ENCODE assay signal across 8 cellular contexts in genomic region chr12:1939745-1940607, GRCh38. TPM values are rescaled to one million over a fixed set of nuclear protein-coding genes. Genes with fewer than 3 reads are reported as not detected.
A peak's percentile ranks its signal among the peaks of the same experiment; 100 is the strongest.
DNase-seq lines count a peak whose midpoint lies in the region; ATAC-seq and TF ChIP-seq lines count a peak whose summit lies in the region.

No MANE protein-coding gene starts in this region.

- H3K4me1 Mint-ChIP-seq in HFFc6 (ENCODE audit: low read depth): peaks cover 17% of the 10 kb centered on the region
- peaks cover 4% of the 10 kb centered on the region for H3K4me1 Mint-ChIP-seq in activated CD8-positive, alpha-beta T cell treated with anti-CD3 and anti-CD28 coated beads for 36 hours (ENCODE audit: low read depth)

- peaks cover 0 to 6% of the 10 kb centered on the region in 2 donors for H3K36me3 ChIP-seq in lung (ENCODE audit: control insufficient read depth in 2 of 2, insufficient read depth in 2 of 2, low read length in 2 of 2)

- H3K27me3 Mint-ChIP-seq in HFFc6 (ENCODE audit: insufficient read depth): no peaks in the 10 kb centered on the region; the same call in none of the 2 replicates
- H3K27me3 Mint-ChIP-seq in activated CD8-positive, alpha-beta T cell treated with anti-CD3 and anti-CD28 coated beads for 36 hours: no peaks in the 10 kb centered on the region

- intact Hi-C loops in activated CD8-positive, alpha-beta T cell treated with anti-CD3 and anti-CD28 coated beads for 36 hours (cut with micrococcal nuclease): loop anchor here (1.0 to 5.0 kb wide), 3 partner anchors 144 to 308 kb away; no protein-coding TSS in a partner anchor

- H3K27me3 ChIP-seq in lung (ENCODE audit: control insufficient read depth, insufficient read depth): no peaks in the 10 kb centered on the region

- CTCF ChIA-PET in activated CD8-positive, alpha-beta T cell treated with anti-CD3 and anti-CD28 coated beads for 36 hours (lab: Charles Lee): interaction anchor here (0.6 to 6.9 kb wide), 82 partner anchors 9 to 822 kb away, joined by 3 to 152 read pairs (median 6); partner anchors contain the start of genes CACNA2D4 and DCP1B

- no peak overlapping the region for H3K4me3 Mint-ChIP-seq in HFFc6
- no peak overlapping the region for H3K4me3 Mint-ChIP-seq in activated CD8-positive, alpha-beta T cell treated with anti-CD3 and anti-CD28 coated beads for 36 hours

- peak; percentile 99 for TF ChIP-seq CTCF in HFFc6 (IDR thresholded peaks at IDR 0.05)
- peak; percentile 91 for TF ChIP-seq CTCF in activated CD8-positive, alpha-beta T cell treated with anti-CD3 and anti-CD28 coated beads for 36 hours (IDR thresholded peaks at IDR 0.05)
- peak; percentile 98 for TF ChIP-seq CTCF in lung (IDR thresholded peaks at IDR 0.05; ENCODE audit: control extremely low read depth, extremely low read depth)

- H3K9me3 Mint-ChIP-seq in HFFc6: no peaks in the 10 kb centered on the region
- no peaks in the 10 kb centered on the region for H3K9me3 Mint-ChIP-seq in activated CD8-positive, alpha-beta T cell treated with anti-CD3 and anti-CD28 coated beads for 36 hours

- H3K27ac Mint-ChIP-seq in HFFc6: no peak overlapping the region
- H3K27ac Mint-ChIP-seq in activated CD8-positive, alpha-beta T cell treated with anti-CD3 and anti-CD28 coated beads for 36 hours: no peak overlapping the region

- no peak overlapping the region for H3K27ac ChIP-seq in lung (ENCODE audit: low read depth in 1 of 2, low read length in 1 of 2)

- H3K9me3 ChIP-seq in lung (ENCODE audit: control insufficient read depth in 2 of 2, insufficient read depth in 1 of 2, low read length in 1 of 2): no peaks in the 10 kb centered on the region

- POLR2A ChIA-PET in activated CD8-positive, alpha-beta T cell treated with anti-CD3 and anti-CD28 coated beads for 36 hours (lab: Charles Lee): interaction anchor here (0.7 to 1.9 kb wide), 7 partner anchors 24 to 327 kb away, joined by 3 to 17 read pairs (median 4); no protein-coding TSS in a partner anchor

- no peaks in the 10 kb centered on the region for H3K4me1 ChIP-seq in lung (ENCODE audit: control insufficient read depth in 2 of 2, insufficient read depth in 2 of 2, low read length in 2 of 2)

- in situ Hi-C loops in Caki2 (cut with HindIII; ENCODE audit: low pct_unique_long_range_greater_than_20kb, low sequenced_read_pairs): no loop called here

- peaks cover 19% of the 10 kb centered on the region for H3K36me3 Mint-ChIP-seq in HFFc6 (ENCODE audit: low read depth)
- peaks cover 22% of the 10 kb centered on the region for H3K36me3 Mint-ChIP-seq in activated CD8-positive, alpha-beta T cell treated with anti-CD3 and anti-CD28 coated beads for 36 hours (ENCODE audit: low read depth)

- peak; percentile 96 for ATAC-seq in activated CD8-positive, alpha-beta T cell treated with anti-CD3 and anti-CD28 coated beads for 36 hours
- ATAC-seq in lung (ENCODE audit: insufficient read depth, low FRiP score) (peak; percentile 91), GM21528 (IDR thresholded peaks at IDR 0.05; ENCODE audit: low FRiP score, unreplicated experiment) (no peak)

- WGBS in lung, 2 donors: 36 to 43% methylated on average over 17 of the region's 17 CpGs

- DNase-seq in Caki2 (ENCODE audit: low read depth): peak; percentile 49
- DNase-seq in HFFc6: peak; percentile 70
- peak; percentile 54 for DNase-seq in NCI-H748 treated with DMSO at 0.1 percent for 48 hours (lab: John Stamatoyannopoulos, UW)
- peak; percentile 92 for DNase-seq in activated CD8-positive, alpha-beta T cell treated with anti-CD3 and anti-CD28 coated beads for 36 hours
- peak; percentile 92 for DNase-seq in ecto neural progenitor cell (ENCODE audit: low spot score)
- DNase-seq in lung (ENCODE audit: low spot score): peak; percentile 89
- peak; percentile 74 to 87 (median 85) for DNase-seq in stimulated activated CD4-positive, alpha-beta T cell treated with anti-CD3 and anti-CD28 coated beads, TNF-alpha, amount 100 ng/mL, for 24 hours (ENCODE audit: low read depth in 3 of 3)

- no peak overlapping the region for H3K4me3 ChIP-seq in lung

RNA-seq across cellular contexts. Expression of gene CACNA2D4, which starts 21.5 kb away (rescaled TPM):
- not detected in 2 replicates for total RNA-seq in Caki2 (2014; rRNA removed; shearing (Covaris generic); ENCODE audit: low replicate concordance)
- total RNA-seq in HFFc6 (2021; fragmentation: NEBNext Ultra II Directional; extraction: Animal tissue kit (Norgen Biotek cat#: 25700)): under 1 TPM in 4 of 6 experiments, not detected in 2; 0.07 to 0.26 (median 0.23) TPM
- 1 to 10 TPM; 4.2 to 4.3 TPM for total RNA-seq in activated CD8-positive, alpha-beta T cell treated with anti-CD3 and anti-CD28 coated beads for 36 hours
- total RNA-seq in lung: 10 to 100 TPM in 1 of 2 donors, 1 to 10 TPM in 1; 1.5 to 12.6 TPM
- polyA plus RNA-seq in lung: 10 to 100 TPM in 1 of 2 donors, 1 to 10 TPM in 1; 2.9 to 11.7 TPM
